Comparison of ENCODE assay signal across 12 cellular contexts in genomic region chr10:120607016-120607709, GRCh38.
DNase-seq lines count a peak whose midpoint lies in the region; ATAC-seq, FAIRE-seq and TF ChIP-seq lines count a peak whose summit lies in the region.
"Had no signal": no experiment of that assay in that cellular context is flagged by ENCODE, and none has a peak within 500 bp of the region (broad histone marks: within the 10 kb centered on the region; RNA-seq: fewer than 3 reads in every experiment).

No MANE protein-coding gene starts in this region.

- ATAC-seq in GM21360 (IDR thresholded peaks at IDR 0.05; ENCODE audit: unreplicated experiment) (peak; percentile 21), HG03565 (IDR thresholded peaks at IDR 0.05; ENCODE audit: unreplicated experiment) (peak; percentile 14)
- ATAC-seq: activated CD8-positive, alpha-beta T cell treated with anti-CD3 and anti-CD28 coated beads, Interleukin-2, amount 10 ng/mL, durations not matched to agents 7 days and 5 days; heart right ventricle had no signal

- no TSS peak for BruUV-seq in endothelial cell of umbilical vein (replicated peaks; lab: Mats Ljungman, UMichigan)

- CTCF ChIA-PET in endothelial cell of umbilical vein (lab: Charles Lee): interaction anchor here (1.9 kb wide), 1 partner anchor 13 kb away, joined by 4 read pairs; no protein-coding TSS in a partner anchor

- DNase-seq in endothelial cell of umbilical vein (ENCODE audit: low read depth, low spot score) (peak; percentile 39), erythroblast (lab: John Stamatoyannopoulos, UW) (no peak), esophagus squamous epithelium (lab: John Stamatoyannopoulos, UW) (no peak)
- DNase-seq in activated effector memory CD4-positive, alpha-beta T cell treated with Interleukin-2 at 50 U/mL for 16 hours: no peak
- DNase-seq in stimulated activated CD4-positive, alpha-beta T cell treated with anti-CD3 and anti-CD28 coated beads, Interleukin-4, amount 100 ng/mL, for 4 hours: no peak
- DNase-seq: activated CD8-positive, alpha-beta T cell treated with anti-CD3 and anti-CD28 coated beads, Interleukin-2, amount 10 ng/mL, durations not matched to agents 7 days and 5 days; DND-41; heart right ventricle; substantia nigra had no signal

- WGBS in esophagus squamous epithelium, 2 donors: 77 to 88% methylated on average over 2 of the region's 2 CpGs

- no peaks in the 10 kb centered on the region for H3K79me2 ChIP-seq in endothelial cell of umbilical vein (ENCODE audit: control insufficient read depth, insufficient read depth, low read length)

- no peak overlapping the region for H3K4me3 ChIP-seq in endothelial cell of umbilical vein (replicated peaks in 1 of 3; ENCODE audit: insufficient read depth in 1 of 3, low read depth in 1 of 3, low read length in 3 of 3)
- H3K4me3 ChIP-seq in esophagus squamous epithelium: no peak overlapping the region
- H3K4me3 ChIP-seq: heart right ventricle, SK-N-MC had no signal

- peak; percentile 52 for FAIRE-seq in endothelial cell of umbilical vein (lab: Jason Lieb, UNC)

- H3K4me1 ChIP-seq in endothelial cell of umbilical vein (ENCODE audit: control insufficient read depth, extremely low read depth, insufficient read depth, low read length) (peaks cover 14% of the 10 kb centered on the region), esophagus squamous epithelium (no peaks in the 10 kb centered on the region)
- H3K4me1 ChIP-seq: heart right ventricle had no signal

- H3K9ac ChIP-seq in endothelial cell of umbilical vein (replicated peaks; ENCODE audit: extremely low read depth, insufficient read depth, low read length): no peak overlapping the region

- H2AFZ ChIP-seq in endothelial cell of umbilical vein (ENCODE audit: low read depth, low read length): no peak overlapping the region

- H3K36me3 ChIP-seq in endothelial cell of umbilical vein (ENCODE audit: control insufficient read depth in 2 of 2, extremely low read depth in 1 of 2, insufficient read depth in 2 of 2, low read length in 2 of 2) (no peaks in the 10 kb centered on the region), esophagus squamous epithelium (no peaks in the 10 kb centered on the region)
- H3K36me3 ChIP-seq: heart right ventricle had no signal

- H3K27me3 ChIP-seq in endothelial cell of umbilical vein (ENCODE audit: control insufficient read depth in 2 of 2, insufficient read depth in 2 of 2, low read length in 2 of 2) (no peaks in the 10 kb centered on the region), esophagus squamous epithelium (no peaks in the 10 kb centered on the region)

- POLR2A ChIA-PET in endothelial cell of umbilical vein (lab: Charles Lee): no interaction called here

- H3K27ac ChIP-seq in endothelial cell of umbilical vein (ENCODE audit: insufficient read depth, low read depth, low read length) (no peak overlapping the region), esophagus squamous epithelium (no peak overlapping the region)
- H3K27ac ChIP-seq: heart right ventricle, SK-N-MC had no signal

- no peak overlapping the region for H3K4me2 ChIP-seq in endothelial cell of umbilical vein (ENCODE audit: insufficient read depth, low read length)

- dilution Hi-C loops in endothelial cell of umbilical vein (cut with MboI; ENCODE audit: extremely low pct_ligation_motif_present, low sequenced_read_pairs): no loop called here

- H4K20me1 ChIP-seq in endothelial cell of umbilical vein (replicated peaks; ENCODE audit: control insufficient read depth, extremely low read depth, insufficient read depth, low read length): no peaks in the 10 kb centered on the region

- TF ChIP-seq CTCF in endothelial cell of umbilical vein (IDR thresholded peaks at IDR 0.05; ENCODE audit: extremely low read depth in 1 of 2, insufficient read depth in 1 of 2, low read depth in 1 of 2, low read length in 2 of 2) (no peak), esophagus squamous epithelium (IDR thresholded peaks at IDR 0.05) (no peak)

- TF ChIP-seq POLR2A in endothelial cell of umbilical vein (IDR thresholded peaks at IDR 0.05; ENCODE audit: low read depth, low read length): no peak
- no peak for TF ChIP-seq POLR2A in erythroblast (IDR thresholded peaks at IDR 0.05; ENCODE audit: low read length)
- TF ChIP-seq POLR2A in esophagus squamous epithelium (IDR thresholded peaks at IDR 0.05): no peak

- no peaks in the 10 kb centered on the region for H3K9me3 ChIP-seq in endothelial cell of umbilical vein (replicated peaks; ENCODE audit: control insufficient read depth, insufficient read depth, low read length)
- no peaks in the 10 kb centered on the region for H3K9me3 ChIP-seq in esophagus squamous epithelium

- H3K9me1 ChIP-seq in endothelial cell of umbilical vein (replicated peaks; ENCODE audit: control insufficient read depth, extremely low read depth, insufficient read depth, low read length): no peaks in the 10 kb centered on the region

- intact Hi-C loops in endothelial cell of umbilical vein (cut with micrococcal nuclease) (no loop called here), esophagus squamous epithelium (cut with DNase I) (no loop called here)

TF ChIP-seq in endothelial cell of umbilical vein, 7 proteins besides CTCF, POLR2A, EP300 and RAD21:
- TF ChIP-seq GATA2 (IDR thresholded peaks at IDR 0.05; ENCODE audit: insufficient read depth, insufficient read length, low read depth, low read length) (no peak), JUN (IDR thresholded peaks at IDR 0.05; ENCODE audit: borderline replicate concordance, insufficient read depth, insufficient read length, low read depth) (peak; percentile 16), MYC (IDR thresholded peaks at IDR 0.05; ENCODE audit: low read depth, low read length) (no peak), POLR2AphosphoS5 (IDR thresholded peaks at IDR 0.05; ENCODE audit: insufficient read depth, low read depth, low read length) (no peak), FOS (IDR thresholded peaks at IDR 0.05; ENCODE audit: borderline replicate concordance, insufficient read depth, low read length) (peak; percentile 52), EZH2 (IDR thresholded peaks at IDR 0.05; ENCODE audit: borderline replicate concordance, low read depth, low read length, severe bottlenecking) (no peak), MAX (IDR thresholded peaks at IDR 0.05; ENCODE audit: insufficient read depth, insufficient read length) (no peak)
